1 cellular context compared by ENCODE assay signal in the genomic region with DNA sequence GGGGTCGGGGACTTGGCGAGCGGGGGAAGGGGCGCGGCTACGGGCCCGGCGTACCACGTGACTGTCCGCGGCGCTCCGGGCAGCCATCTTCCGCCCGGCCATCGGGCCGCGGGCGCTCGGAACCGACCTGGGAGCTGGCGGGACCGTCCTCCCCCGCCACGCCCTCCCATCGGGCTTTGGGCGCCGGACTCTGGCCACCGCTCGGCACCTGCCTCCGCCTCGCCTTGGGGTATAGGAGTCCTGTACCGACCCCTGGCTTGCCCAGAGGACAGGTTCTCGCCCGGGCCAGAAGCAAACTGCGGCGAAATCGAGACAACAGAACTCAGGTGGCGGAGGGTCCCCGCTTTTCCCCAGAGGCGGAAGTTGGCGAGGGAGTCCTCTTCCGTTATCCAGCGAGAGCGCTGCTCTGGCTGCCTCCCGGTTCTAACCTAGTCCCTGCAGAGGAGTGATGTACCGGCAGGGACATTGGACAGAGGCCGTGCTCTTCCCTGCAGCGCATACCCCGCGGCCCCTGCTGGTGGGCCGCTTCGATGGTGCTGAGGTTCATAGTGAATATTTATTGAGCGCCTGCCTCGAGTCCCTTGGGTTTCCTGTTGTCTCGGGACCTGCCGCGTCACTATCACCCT.
TF ChIP-seq lines count a peak whose summit lies in the region.

No MANE protein-coding gene starts in this region.

TF ChIP-seq in HEK293, 187 proteins besides CTCF, POLR2A, EP300 and RAD21 (continued from another document and continues in another):
- TF ChIP-seq, protein P1, sequence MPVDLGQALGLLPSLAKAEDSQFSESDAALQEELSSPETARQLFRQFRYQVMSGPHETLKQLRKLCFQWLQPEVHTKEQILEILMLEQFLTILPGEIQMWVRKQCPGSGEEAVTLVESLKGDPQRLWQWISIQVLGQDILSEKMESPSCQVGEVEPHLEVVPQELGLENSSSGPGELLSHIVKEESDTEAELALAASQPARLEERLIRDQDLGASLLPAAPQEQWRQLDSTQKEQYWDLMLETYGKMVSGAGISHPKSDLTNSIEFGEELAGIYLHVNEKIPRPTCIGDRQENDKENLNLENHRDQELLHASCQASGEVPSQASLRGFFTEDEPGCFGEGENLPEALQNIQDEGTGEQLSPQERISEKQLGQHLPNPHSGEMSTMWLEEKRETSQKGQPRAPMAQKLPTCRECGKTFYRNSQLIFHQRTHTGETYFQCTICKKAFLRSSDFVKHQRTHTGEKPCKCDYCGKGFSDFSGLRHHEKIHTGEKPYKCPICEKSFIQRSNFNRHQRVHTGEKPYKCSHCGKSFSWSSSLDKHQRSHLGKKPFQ (tag by site-specific recombination; IDR thresholded peaks at IDR 0.05): no peak
- TF ChIP-seq ZNF24 (tag by site-specific recombination; IDR thresholded peaks at IDR 0.05) (no peak), ZNF10 (tag by site-specific recombination; IDR thresholded peaks at IDR 0.05) (peak; percentile 94), ZNF223 (tag by site-specific recombination; IDR thresholded peaks at IDR 0.05) (no peak), FEZF1 (tag by site-specific recombination; IDR thresholded peaks at IDR 0.05) (no peak), ZNF777 (tag by site-specific recombination; IDR thresholded peaks at IDR 0.05; ENCODE audit: borderline replicate concordance) (no peak), ZNF548 (tag by site-specific recombination; IDR thresholded peaks at IDR 0.05) (no peak), ZNF670 (tag by site-specific recombination; IDR thresholded peaks at IDR 0.05; ENCODE audit: low read depth) (no peak), ZNF354C (tag by site-specific recombination; IDR thresholded peaks at IDR 0.05; ENCODE audit: borderline replicate concordance, low read depth) (no peak), ZNF530 (tag by site-specific recombination; IDR thresholded peaks at IDR 0.05; ENCODE audit: low read depth) (no peak), ZNF664 (tag by site-specific recombination; IDR thresholded peaks at IDR 0.05) (no peak), ZNF571 (tag by site-specific recombination; IDR thresholded peaks at IDR 0.05) (no peak), BCL11A (tag by site-specific recombination; IDR thresholded peaks at IDR 0.05; ENCODE audit: low read depth) (no peak), ZNF138 (tag by site-specific recombination; IDR thresholded peaks at IDR 0.05; ENCODE audit: borderline replicate concordance) (no peak), ZNF707 (tag by site-specific recombination; IDR thresholded peaks at IDR 0.05) (no peak), EGR2 (tag by site-specific recombination; IDR thresholded peaks at IDR 0.05; ENCODE audit: low read depth) (no peak), BCL11B (tag by site-specific recombination; IDR thresholded peaks at IDR 0.05; ENCODE audit: low read depth) (no peak), ZNF175 (tag by site-specific recombination; IDR thresholded peaks at IDR 0.05) (no peak), YY1 (tag by site-specific recombination; IDR thresholded peaks at IDR 0.05) (peak; percentile 68), ZNF501 (tag by site-specific recombination; IDR thresholded peaks at IDR 0.05) (peak; percentile 71; the same call in 1 of the 2 replicates), ZNF473 (tag by site-specific recombination; IDR thresholded peaks at IDR 0.05) (no peak), KLF8 (tag by site-specific recombination; IDR thresholded peaks at IDR 0.05) (no peak), KLF7 (tag by site-specific recombination; IDR thresholded peaks at IDR 0.05; ENCODE audit: borderline replicate concordance) (peak; percentile 75; the same call in 1 of the 2 replicates), ZFP69B (tag by site-specific recombination; IDR thresholded peaks at IDR 0.05) (no peak), KLF10 (tag by site-specific recombination; IDR thresholded peaks at IDR 0.05) (no peak; the same call in 1 of the 2 replicates), SP7 (tag by site-specific recombination; IDR thresholded peaks at IDR 0.05) (no peak), SP3 (tag by site-specific recombination; IDR thresholded peaks at IDR 0.05) (no peak), ZNF785 (tag by site-specific recombination; IDR thresholded peaks at IDR 0.05) (no peak), ZNF341 (tag by site-specific recombination; IDR thresholded peaks at IDR 0.05; ENCODE audit: low read depth) (peak; percentile 83)
- TF ChIP-seq, protein P2, sequence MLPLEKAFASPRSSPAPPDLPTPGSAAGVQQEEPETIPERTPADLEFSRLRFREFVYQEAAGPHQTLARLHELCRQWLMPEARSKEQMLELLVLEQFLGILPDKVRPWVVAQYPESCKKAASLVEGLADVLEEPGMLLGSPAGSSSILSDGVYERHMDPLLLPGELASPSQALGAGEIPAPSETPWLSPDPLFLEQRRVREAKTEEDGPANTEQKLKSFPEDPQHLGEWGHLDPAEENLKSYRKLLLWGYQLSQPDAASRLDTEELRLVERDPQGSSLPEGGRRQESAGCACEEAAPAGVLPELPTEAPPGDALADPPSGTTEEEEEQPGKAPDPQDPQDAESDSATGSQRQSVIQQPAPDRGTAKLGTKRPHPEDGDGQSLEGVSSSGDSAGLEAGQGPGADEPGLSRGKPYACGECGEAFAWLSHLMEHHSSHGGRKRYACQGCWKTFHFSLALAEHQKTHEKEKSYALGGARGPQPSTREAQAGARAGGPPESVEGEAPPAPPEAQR (tag by site-specific recombination; IDR thresholded peaks at IDR 0.05): no peak
- TF ChIP-seq, protein P3, sequence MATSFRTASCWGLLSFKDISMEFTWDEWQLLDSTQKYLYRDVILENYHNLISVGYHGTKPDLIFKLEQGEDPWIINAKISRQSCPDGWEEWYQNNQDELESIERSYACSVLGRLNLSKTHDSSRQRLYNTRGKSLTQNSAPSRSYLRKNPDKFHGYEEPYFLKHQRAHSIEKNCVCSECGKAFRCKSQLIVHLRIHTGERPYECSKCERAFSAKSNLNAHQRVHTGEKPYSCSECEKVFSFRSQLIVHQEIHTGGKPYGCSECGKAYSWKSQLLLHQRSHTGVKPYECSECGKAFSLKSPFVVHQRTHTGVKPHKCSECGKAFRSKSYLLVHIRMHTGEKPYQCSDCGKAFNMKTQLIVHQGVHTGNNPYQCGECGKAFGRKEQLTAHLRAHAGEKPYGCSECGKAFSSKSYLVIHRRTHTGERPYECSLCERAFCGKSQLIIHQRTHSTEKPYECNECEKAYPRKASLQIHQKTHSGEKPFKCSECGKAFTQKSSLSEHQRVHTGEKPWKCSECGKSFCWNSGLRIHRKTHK (tag by site-specific recombination; IDR thresholded peaks at IDR 0.05): no peak
- TF ChIP-seq, protein P4, sequence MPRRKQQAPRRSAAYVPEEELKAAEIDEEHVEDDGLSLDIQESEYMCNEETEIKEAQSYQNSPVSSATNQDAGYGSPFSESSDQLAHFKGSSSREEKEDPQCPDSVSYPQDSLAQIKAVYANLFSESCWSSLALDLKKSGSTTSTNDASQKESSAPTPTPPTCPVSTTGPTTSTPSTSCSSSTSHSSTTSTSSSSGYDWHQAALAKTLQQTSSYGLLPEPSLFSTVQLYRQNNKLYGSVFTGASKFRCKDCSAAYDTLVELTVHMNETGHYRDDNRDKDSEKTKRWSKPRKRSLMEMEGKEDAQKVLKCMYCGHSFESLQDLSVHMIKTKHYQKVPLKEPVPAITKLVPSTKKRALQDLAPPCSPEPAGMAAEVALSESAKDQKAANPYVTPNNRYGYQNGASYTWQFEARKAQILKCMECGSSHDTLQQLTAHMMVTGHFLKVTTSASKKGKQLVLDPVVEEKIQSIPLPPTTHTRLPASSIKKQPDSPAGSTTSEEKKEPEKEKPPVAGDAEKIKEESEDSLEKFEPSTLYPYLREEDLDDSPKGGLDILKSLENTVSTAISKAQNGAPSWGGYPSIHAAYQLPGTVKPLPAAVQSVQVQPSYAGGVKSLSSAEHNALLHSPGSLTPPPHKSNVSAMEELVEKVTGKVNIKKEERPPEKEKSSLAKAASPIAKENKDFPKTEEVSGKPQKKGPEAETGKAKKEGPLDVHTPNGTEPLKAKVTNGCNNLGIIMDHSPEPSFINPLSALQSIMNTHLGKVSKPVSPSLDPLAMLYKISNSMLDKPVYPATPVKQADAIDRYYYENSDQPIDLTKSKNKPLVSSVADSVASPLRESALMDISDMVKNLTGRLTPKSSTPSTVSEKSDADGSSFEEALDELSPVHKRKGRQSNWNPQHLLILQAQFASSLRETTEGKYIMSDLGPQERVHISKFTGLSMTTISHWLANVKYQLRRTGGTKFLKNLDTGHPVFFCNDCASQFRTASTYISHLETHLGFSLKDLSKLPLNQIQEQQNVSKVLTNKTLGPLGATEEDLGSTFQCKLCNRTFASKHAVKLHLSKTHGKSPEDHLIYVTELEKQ (tag by site-specific recombination; IDR thresholded peaks at IDR 0.05; ENCODE audit: borderline replicate concordance): no peak
- TF ChIP-seq, protein P5, sequence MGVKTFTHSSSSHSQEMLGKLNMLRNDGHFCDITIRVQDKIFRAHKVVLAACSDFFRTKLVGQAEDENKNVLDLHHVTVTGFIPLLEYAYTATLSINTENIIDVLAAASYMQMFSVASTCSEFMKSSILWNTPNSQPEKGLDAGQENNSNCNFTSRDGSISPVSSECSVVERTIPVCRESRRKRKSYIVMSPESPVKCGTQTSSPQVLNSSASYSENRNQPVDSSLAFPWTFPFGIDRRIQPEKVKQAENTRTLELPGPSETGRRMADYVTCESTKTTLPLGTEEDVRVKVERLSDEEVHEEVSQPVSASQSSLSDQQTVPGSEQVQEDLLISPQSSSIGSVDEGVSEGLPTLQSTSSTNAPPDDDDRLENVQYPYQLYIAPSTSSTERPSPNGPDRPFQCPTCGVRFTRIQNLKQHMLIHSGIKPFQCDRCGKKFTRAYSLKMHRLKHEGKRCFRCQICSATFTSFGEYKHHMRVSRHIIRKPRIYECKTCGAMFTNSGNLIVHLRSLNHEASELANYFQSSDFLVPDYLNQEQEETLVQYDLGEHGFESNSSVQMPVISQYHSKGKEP (tag by site-specific recombination; IDR thresholded peaks at IDR 0.05): no peak
- TF ChIP-seq, protein P6, sequence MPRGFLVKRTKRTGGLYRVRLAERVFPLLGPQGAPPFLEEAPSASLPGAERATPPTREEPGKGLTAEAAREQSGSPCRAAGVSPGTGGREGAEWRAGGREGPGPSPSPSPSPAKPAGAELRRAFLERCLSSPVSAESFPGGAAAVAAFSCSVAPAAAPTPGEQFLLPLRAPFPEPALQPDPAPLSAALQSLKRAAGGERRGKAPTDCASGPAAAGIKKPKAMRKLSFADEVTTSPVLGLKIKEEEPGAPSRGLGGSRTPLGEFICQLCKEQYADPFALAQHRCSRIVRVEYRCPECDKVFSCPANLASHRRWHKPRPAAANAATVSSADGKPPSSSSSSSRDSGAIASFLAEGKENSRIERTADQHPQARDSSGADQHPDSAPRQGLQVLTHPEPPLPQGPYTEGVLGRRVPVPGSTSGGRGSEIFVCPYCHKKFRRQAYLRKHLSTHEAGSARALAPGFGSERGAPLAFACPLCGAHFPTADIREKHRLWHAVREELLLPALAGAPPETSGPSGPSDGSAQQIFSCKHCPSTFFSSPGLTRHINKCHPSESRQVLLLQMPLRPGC (tag by site-specific recombination; IDR thresholded peaks at IDR 0.05): no peak
- TF ChIP-seq, protein P7, sequence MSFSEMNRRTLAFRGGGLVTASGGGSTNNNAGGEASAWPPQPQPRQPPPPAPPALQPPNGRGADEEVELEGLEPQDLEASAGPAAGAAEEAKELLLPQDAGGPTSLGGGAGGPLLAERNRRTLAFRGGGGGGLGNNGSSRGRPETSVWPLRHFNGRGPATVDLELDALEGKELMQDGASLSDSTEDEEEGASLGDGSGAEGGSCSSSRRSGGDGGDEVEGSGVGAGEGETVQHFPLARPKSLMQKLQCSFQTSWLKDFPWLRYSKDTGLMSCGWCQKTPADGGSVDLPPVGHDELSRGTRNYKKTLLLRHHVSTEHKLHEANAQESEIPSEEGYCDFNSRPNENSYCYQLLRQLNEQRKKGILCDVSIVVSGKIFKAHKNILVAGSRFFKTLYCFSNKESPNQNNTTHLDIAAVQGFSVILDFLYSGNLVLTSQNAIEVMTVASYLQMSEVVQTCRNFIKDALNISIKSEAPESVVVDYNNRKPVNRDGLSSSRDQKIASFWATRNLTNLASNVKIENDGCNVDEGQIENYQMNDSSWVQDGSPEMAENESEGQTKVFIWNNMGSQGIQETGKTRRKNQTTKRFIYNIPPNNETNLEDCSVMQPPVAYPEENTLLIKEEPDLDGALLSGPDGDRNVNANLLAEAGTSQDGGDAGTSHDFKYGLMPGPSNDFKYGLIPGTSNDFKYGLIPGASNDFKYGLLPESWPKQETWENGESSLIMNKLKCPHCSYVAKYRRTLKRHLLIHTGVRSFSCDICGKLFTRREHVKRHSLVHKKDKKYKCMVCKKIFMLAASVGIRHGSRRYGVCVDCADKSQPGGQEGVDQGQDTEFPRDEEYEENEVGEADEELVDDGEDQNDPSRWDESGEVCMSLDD (tag by site-specific recombination; IDR thresholded peaks at IDR 0.05): peak; percentile 18; the same call in 1 of the 2 replicates
- TF ChIP-seq, protein P8, sequence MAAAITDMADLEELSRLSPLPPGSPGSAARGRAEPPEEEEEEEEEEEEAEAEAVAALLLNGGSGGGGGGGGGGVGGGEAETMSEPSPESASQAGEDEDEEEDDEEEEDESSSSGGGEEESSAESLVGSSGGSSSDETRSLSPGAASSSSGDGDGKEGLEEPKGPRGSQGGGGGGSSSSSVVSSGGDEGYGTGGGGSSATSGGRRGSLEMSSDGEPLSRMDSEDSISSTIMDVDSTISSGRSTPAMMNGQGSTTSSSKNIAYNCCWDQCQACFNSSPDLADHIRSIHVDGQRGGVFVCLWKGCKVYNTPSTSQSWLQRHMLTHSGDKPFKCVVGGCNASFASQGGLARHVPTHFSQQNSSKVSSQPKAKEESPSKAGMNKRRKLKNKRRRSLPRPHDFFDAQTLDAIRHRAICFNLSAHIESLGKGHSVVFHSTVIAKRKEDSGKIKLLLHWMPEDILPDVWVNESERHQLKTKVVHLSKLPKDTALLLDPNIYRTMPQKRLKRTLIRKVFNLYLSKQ (tag by site-specific recombination; IDR thresholded peaks at IDR 0.05; ENCODE audit: borderline replicate concordance): no peak
- TF ChIP-seq, protein P9, sequence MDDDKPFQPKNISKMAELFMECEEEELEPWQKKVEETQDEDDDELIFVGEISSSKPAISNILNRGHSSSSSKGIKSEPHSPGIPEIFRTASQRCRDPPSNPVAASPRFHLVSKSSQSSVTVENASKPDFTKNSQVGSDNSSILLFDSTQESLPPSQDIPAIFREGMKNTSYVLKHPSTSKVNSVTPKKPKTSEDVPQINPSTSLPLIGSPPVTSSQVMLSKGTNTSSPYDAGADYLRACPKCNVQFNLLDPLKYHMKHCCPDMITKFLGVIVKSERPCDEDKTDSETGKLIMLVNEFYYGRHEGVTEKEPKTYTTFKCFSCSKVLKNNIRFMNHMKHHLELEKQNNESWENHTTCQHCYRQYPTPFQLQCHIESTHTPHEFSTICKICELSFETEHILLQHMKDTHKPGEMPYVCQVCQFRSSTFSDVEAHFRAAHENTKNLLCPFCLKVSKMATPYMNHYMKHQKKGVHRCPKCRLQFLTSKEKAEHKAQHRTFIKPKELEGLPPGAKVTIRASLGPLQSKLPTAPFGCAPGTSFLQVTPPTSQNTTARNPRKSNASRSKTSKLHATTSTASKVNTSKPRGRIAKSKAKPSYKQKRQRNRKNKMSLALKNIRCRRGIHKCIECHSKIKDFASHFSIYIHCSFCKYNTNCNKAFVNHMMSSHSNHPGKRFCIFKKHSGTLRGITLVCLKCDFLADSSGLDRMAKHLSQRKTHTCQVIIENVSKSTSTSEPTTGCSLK (tag by site-specific recombination; IDR thresholded peaks at IDR 0.05): no peak
